In the genomic region with DNA sequence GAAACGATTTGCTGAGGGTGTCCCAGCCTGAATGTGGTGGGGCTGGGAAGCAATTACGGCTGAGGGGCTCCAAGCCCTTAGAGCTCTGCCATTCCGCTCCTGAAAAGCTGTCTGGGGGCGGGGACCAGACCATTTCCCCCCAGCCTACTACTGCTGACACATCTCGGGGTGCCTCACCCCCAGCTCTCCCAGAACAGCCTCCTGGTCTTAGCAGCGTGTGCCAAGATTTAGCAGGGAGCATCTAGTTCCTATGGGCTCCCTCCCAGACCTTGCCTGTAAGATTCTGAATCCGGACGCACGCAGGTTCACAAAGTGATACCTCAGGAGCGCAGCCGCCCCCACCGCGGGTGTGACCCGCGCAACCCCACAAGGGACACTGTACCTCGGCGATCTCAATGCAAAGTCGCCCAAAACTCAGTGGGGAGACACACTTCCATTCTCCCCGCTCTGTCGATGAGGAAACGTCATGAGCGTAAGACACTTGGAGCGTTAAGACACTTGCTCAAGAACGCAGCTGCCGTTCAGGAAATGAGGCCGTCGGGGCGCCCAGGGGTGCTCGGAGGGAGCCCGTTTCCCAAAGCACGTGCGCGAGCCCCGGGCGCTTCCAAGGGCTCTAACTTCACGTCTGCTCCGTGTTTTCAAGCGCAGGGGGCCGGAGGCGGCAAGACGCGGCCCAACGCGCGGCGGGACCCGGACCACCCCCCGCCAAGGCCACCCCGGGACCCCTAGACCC, we compare ENCODE assay signal across 8 cellular contexts. TPM values are rescaled to one million over a fixed set of nuclear protein-coding genes. Genes with fewer than 3 reads are reported as not detected.
A peak's percentile ranks its signal among the peaks of the same experiment; 100 is the strongest.
DNase-seq lines count a peak whose midpoint lies in the region; ATAC-seq and TF ChIP-seq lines count a peak whose summit lies in the region.

No MANE protein-coding gene starts in this region.

- intact Hi-C loops in naive thymus-derived CD4-positive, alpha-beta T cell (cut with micrococcal nuclease): loop anchor here (1.0 to 2.0 kb wide), 8 partner anchors 19 to 341 kb away; partner anchors contain the start of genes GLOD4 (in 2 of the 2), MRM3 (in 2 of the 2), TLCD3A (in 2 of the 2) and VPS53 (in 2 of the 2)

- peak overlapping the region; percentile 82 for H3K4me3 ChIP-seq in epithelial cell of proximal tubule (ENCODE audit: low read depth, low read length)
- H3K4me3 ChIP-seq in naive thymus-derived CD4-positive, alpha-beta T cell (ENCODE audit: low read length): peak overlapping the region; percentile 80
- H3K4me3 ChIP-seq in thymus (ENCODE audit: low read length): peak overlapping the region; percentile 81

- H3K4me1 ChIP-seq in naive thymus-derived CD4-positive, alpha-beta T cell (ENCODE audit: control insufficient read depth in 2 of 2, insufficient read depth in 2 of 2, low read length in 2 of 2): peaks cover 15 to 22% of the 10 kb centered on the region in 2 donors
- H3K4me1 ChIP-seq in thymus (ENCODE audit: control insufficient read depth, insufficient read depth, low read length): peaks cover 9% of the 10 kb centered on the region

- peak; percentile 20 for DNase-seq in HEK293T (ENCODE audit: extremely low spot score)
- peak; percentile 48 for DNase-seq in MV-4-11 (lab: John Stamatoyannopoulos, UW)
- peak; percentile 74 for DNase-seq in activated CD8-positive, alpha-beta memory T cell treated with anti-CD3 and anti-CD28 coated beads, Interleukin-2, amount 10 ng/mL, durations not matched to agents 7 days and 5 days
- no peak for DNase-seq in epithelial cell of proximal tubule (ENCODE audit: low read depth)
- DNase-seq in naive thymus-derived CD4-positive, alpha-beta T cell: peak in 5 of 9 donors; percentile 39 to 70 (median 65)
- no peak for DNase-seq in cerebellar nuclear complex (lab: John Stamatoyannopoulos, UW)

- no peaks in the 10 kb centered on the region for H3K27me3 Mint-ChIP-seq in activated CD8-positive, alpha-beta memory T cell treated with anti-CD3 and anti-CD28 coated beads, Interleukin-2, amount 10 ng/mL, durations not matched to agents 7 days and 5 days
- no peaks in the 10 kb centered on the region for H3K27me3 Mint-ChIP-seq in naive thymus-derived CD4-positive, alpha-beta T cell

- ATAC-seq in GM18498 (IDR thresholded peaks at IDR 0.05; ENCODE audit: unreplicated experiment): peak; percentile 42
- peak; percentile 46 for ATAC-seq in activated CD8-positive, alpha-beta memory T cell treated with anti-CD3 and anti-CD28 coated beads, Interleukin-2, amount 10 ng/mL, durations not matched to agents 7 days and 5 days
- ATAC-seq in naive thymus-derived CD4-positive, alpha-beta T cell: peak; percentile 56

- TF ChIP-seq CTCF in epithelial cell of proximal tubule (conservative IDR thresholded peaks at IDR 0.05; ENCODE audit: low read depth, low read length): no peak

- H3K36me3 ChIP-seq in naive thymus-derived CD4-positive, alpha-beta T cell (ENCODE audit: control insufficient read depth in 2 of 3, insufficient read depth in 3 of 3, low read length in 3 of 3): peaks cover 0 to 19% (median 5%) of the 10 kb centered on the region in 3 experiments
- peaks cover 17% of the 10 kb centered on the region for H3K36me3 ChIP-seq in thymus (ENCODE audit: control insufficient read depth, insufficient read depth)

- H3K27ac ChIP-seq in naive thymus-derived CD4-positive, alpha-beta T cell (ENCODE audit: low read depth, low read length): peak overlapping the region; percentile 81
- H3K27ac ChIP-seq in thymus (ENCODE audit: low read depth): peak overlapping the region; percentile 68

- peak overlapping the region; percentile 93 for H3K27ac Mint-ChIP-seq in activated CD8-positive, alpha-beta memory T cell treated with anti-CD3 and anti-CD28 coated beads, Interleukin-2, amount 10 ng/mL, durations not matched to agents 7 days and 5 days
- peak overlapping the region; percentile 88 to 98 (median 95) for H3K27ac Mint-ChIP-seq in naive thymus-derived CD4-positive, alpha-beta T cell

- 2% methylated on average over 49 of the region's 49 CpGs for WGBS in thymus

- H3K36me3 Mint-ChIP-seq in activated CD8-positive, alpha-beta memory T cell treated with anti-CD3 and anti-CD28 coated beads, Interleukin-2, amount 10 ng/mL, durations not matched to agents 7 days and 5 days: peaks cover 35% of the 10 kb centered on the region
- H3K36me3 Mint-ChIP-seq in naive thymus-derived CD4-positive, alpha-beta T cell: peaks cover 0 to 41% (median 9%) of the 10 kb centered on the region in 5 donors

- no peaks in the 10 kb centered on the region for H3K27me3 ChIP-seq in naive thymus-derived CD4-positive, alpha-beta T cell (ENCODE audit: control insufficient read depth in 2 of 2, insufficient read depth in 2 of 2, low read length in 2 of 2)
- no peaks in the 10 kb centered on the region for H3K27me3 ChIP-seq in thymus (ENCODE audit: control insufficient read depth, insufficient read depth)

- CTCF ChIA-PET in HEK293T (lab: Yijun Ruan, JAX): interaction anchor here (0.6 kb wide), 2 partner anchors 129 to 1009 kb away, joined by 3 read pairs; no protein-coding TSS in a partner anchor
- CTCF ChIA-PET in activated CD8-positive, alpha-beta memory T cell treated with anti-CD3 and anti-CD28 coated beads, Interleukin-2, amount 10 ng/mL, durations not matched to agents 7 days and 5 days (lab: Charles Lee): interaction anchor here (1.0 to 3.1 kb wide), 9 partner anchors 10 to 339 kb away, joined by 3 to 19 read pairs (median 3); partner anchors contain the start of genes GLOD4, MRM3 and TIMM22
- CTCF ChIA-PET in naive thymus-derived CD4-positive, alpha-beta T cell (lab: Charles Lee): interaction anchor here (0.6 to 1.2 kb wide), 3 partner anchors 27 to 339 kb away, joined by 3 read pairs; no protein-coding TSS in a partner anchor

- POLR2A ChIA-PET in HEK293T (lab: Yijun Ruan, JAX): interaction anchor here (1.8 to 2.4 kb wide), 2 partner anchors 30 to 36 kb away, joined by 7 to 8 read pairs; partner anchors contain the start of genes GLOD4 and MRM3
- POLR2A ChIA-PET in naive thymus-derived CD4-positive, alpha-beta T cell (lab: Charles Lee): interaction anchor here (0.6 to 3.6 kb wide), 8 partner anchors 12 to 335 kb away, joined by 3 to 22 read pairs (median 4); partner anchors contain the start of genes GLOD4, MRM3 and VPS53

- H3K4me1 Mint-ChIP-seq in activated CD8-positive, alpha-beta memory T cell treated with anti-CD3 and anti-CD28 coated beads, Interleukin-2, amount 10 ng/mL, durations not matched to agents 7 days and 5 days: peaks cover 32% of the 10 kb centered on the region
- peaks cover 32 to 43% (median 40%) of the 10 kb centered on the region in 7 donors for H3K4me1 Mint-ChIP-seq in naive thymus-derived CD4-positive, alpha-beta T cell

- no peaks in the 10 kb centered on the region for H3K9me3 ChIP-seq in naive thymus-derived CD4-positive, alpha-beta T cell (ENCODE audit: control insufficient read depth in 2 of 3, low read length in 3 of 3)
- no peaks in the 10 kb centered on the region for H3K9me3 ChIP-seq in thymus (ENCODE audit: control insufficient read depth)

- peaks cover 3% of the 10 kb centered on the region for H3K9me3 Mint-ChIP-seq in activated CD8-positive, alpha-beta memory T cell treated with anti-CD3 and anti-CD28 coated beads, Interleukin-2, amount 10 ng/mL, durations not matched to agents 7 days and 5 days (ENCODE audit: low read depth)
- peaks cover 0 to 10% (median 0%) of the 10 kb centered on the region in 11 donors for H3K9me3 Mint-ChIP-seq in naive thymus-derived CD4-positive, alpha-beta T cell

- H3K4me3 Mint-ChIP-seq in activated CD8-positive, alpha-beta memory T cell treated with anti-CD3 and anti-CD28 coated beads, Interleukin-2, amount 10 ng/mL, durations not matched to agents 7 days and 5 days: peak overlapping the region; percentile 89
- peak overlapping the region; percentile 90 to 97 (median 96) for H3K4me3 Mint-ChIP-seq in naive thymus-derived CD4-positive, alpha-beta T cell

TF ChIP-seq in HEK293T, 16 proteins besides CTCF, POLR2A, EP300 and RAD21:
- TF ChIP-seq L3MBTL2 (conservative IDR thresholded peaks at IDR 0.05): peak; percentile 66
- TF ChIP-seq NFRKB (IDR thresholded peaks at IDR 0.05): no peak
TF ChIP-seq in HEK293T: peak in this region for 1.

RNA-seq across cellular contexts. Expression of gene GEMIN4, which starts 0.6 kb away (rescaled TPM):
- total RNA-seq in activated CD8-positive, alpha-beta memory T cell treated with anti-CD3 and anti-CD28 coated beads, Interleukin-2, amount 10 ng/mL, durations not matched to agents 7 days and 5 days: 10 to 100 TPM; 40.8 to 43.0 TPM
- total RNA-seq in epithelial cell of proximal tubule: 19.0 and 40.9 TPM in 2 replicates
- total RNA-seq in naive thymus-derived CD4-positive, alpha-beta T cell: 10 to 100 TPM; 15.5 to 35.0 (median 28.9) TPM
- polyA plus RNA-seq in naive thymus-derived CD4-positive, alpha-beta T cell: 10 to 100 TPM; 24.4 to 49.3 TPM
- polyA plus RNA-seq in thymus: 13.1 TPM

RNA-seq across cellular contexts. Expression of gene TLCD3A, which starts 19.0 kb away (rescaled TPM):
- 10 to 100 TPM in 1 of 2 experiments, 1 to 10 TPM in 1; 8.4 to 10.2 TPM for total RNA-seq in activated CD8-positive, alpha-beta memory T cell treated with anti-CD3 and anti-CD28 coated beads, Interleukin-2, amount 10 ng/mL, durations not matched to agents 7 days and 5 days
- total RNA-seq in epithelial cell of proximal tubule: 35.6 and 46.0 TPM in 2 replicates
- total RNA-seq in naive thymus-derived CD4-positive, alpha-beta T cell: 10 to 100 TPM in 1 of 5 experiments, 1 to 10 TPM in 2, under 1 TPM in 2; 0.54 to 21.5 (median 1.2) TPM
- under 1 TPM in 1 of 2 donors, not detected in 1; 0.36 TPM for polyA plus RNA-seq in naive thymus-derived CD4-positive, alpha-beta T cell
- 7.8 TPM for polyA plus RNA-seq in thymus

RNA-seq across cellular contexts. Expression of gene GLOD4, which starts 30.6 kb away (rescaled TPM):
- total RNA-seq in activated CD8-positive, alpha-beta memory T cell treated with anti-CD3 and anti-CD28 coated beads, Interleukin-2, amount 10 ng/mL, durations not matched to agents 7 days and 5 days: 10 to 100 TPM; 45.1 to 56.3 TPM
- total RNA-seq in epithelial cell of proximal tubule: 46.7 and 62.2 TPM in 2 replicates
- 10 to 100 TPM; 60.1 to 79.0 (median 77.6) TPM for total RNA-seq in naive thymus-derived CD4-positive, alpha-beta T cell
- 100 to 1,000 TPM in 1 of 2 donors, 10 to 100 TPM in 1; 94.2 to 102 TPM for polyA plus RNA-seq in naive thymus-derived CD4-positive, alpha-beta T cell
- polyA plus RNA-seq in thymus: 68.4 TPM

RNA-seq across cellular contexts. Expression of gene MRM3, which starts 30.7 kb away (rescaled TPM):
- 10 to 100 TPM; 21.7 to 26.5 TPM for total RNA-seq in activated CD8-positive, alpha-beta memory T cell treated with anti-CD3 and anti-CD28 coated beads, Interleukin-2, amount 10 ng/mL, durations not matched to agents 7 days and 5 days
- total RNA-seq in epithelial cell of proximal tubule: 18.5 and 33.0 TPM in 2 replicates
- 10 to 100 TPM; 19.3 to 47.1 (median 25.9) TPM for total RNA-seq in naive thymus-derived CD4-positive, alpha-beta T cell
- 10 to 100 TPM; 24.4 to 32.5 TPM for polyA plus RNA-seq in naive thymus-derived CD4-positive, alpha-beta T cell
- 13.2 TPM for polyA plus RNA-seq in thymus

RNA-seq across cellular contexts. Expression of gene VPS53, which starts 36.8 kb away (rescaled TPM):
- 10 to 100 TPM; 63.9 to 66.3 TPM for total RNA-seq in activated CD8-positive, alpha-beta memory T cell treated with anti-CD3 and anti-CD28 coated beads, Interleukin-2, amount 10 ng/mL, durations not matched to agents 7 days and 5 days
- 17.4 and 18.4 TPM in 2 replicates for total RNA-seq in epithelial cell of proximal tubule
- total RNA-seq in naive thymus-derived CD4-positive, alpha-beta T cell: 10 to 100 TPM; 78.9 to 98.8 (median 81.2) TPM
- polyA plus RNA-seq in naive thymus-derived CD4-positive, alpha-beta T cell: 10 to 100 TPM; 10.2 to 12.1 TPM
- 11.8 TPM for polyA plus RNA-seq in thymus

Comparison
In these comparisons a context has a peak if more than half of its experiments do, and no peak if none do; other contexts are left out.
1. DNase-seq: peak in HEK293T (single experiment), MV-4-11 (single experiment), activated CD8-positive, alpha-beta memory T cell treated with anti-CD3 and anti-CD28 coated beads, Interleukin-2, amount 10 ng/mL, durations not matched to agents 7 days and 5 days (single experiment) and naive thymus-derived CD4-positive, alpha-beta T cell (5 of 9); none in epithelial cell of proximal tubule (single experiment) and cerebellar nuclear complex (0 of 2).
2. Peak in every context shown above with its lines, with median percentiles within 50 percentile points of each other: ATAC-seq and H3K4me3 ChIP-seq.